In the genomic region with DNA sequence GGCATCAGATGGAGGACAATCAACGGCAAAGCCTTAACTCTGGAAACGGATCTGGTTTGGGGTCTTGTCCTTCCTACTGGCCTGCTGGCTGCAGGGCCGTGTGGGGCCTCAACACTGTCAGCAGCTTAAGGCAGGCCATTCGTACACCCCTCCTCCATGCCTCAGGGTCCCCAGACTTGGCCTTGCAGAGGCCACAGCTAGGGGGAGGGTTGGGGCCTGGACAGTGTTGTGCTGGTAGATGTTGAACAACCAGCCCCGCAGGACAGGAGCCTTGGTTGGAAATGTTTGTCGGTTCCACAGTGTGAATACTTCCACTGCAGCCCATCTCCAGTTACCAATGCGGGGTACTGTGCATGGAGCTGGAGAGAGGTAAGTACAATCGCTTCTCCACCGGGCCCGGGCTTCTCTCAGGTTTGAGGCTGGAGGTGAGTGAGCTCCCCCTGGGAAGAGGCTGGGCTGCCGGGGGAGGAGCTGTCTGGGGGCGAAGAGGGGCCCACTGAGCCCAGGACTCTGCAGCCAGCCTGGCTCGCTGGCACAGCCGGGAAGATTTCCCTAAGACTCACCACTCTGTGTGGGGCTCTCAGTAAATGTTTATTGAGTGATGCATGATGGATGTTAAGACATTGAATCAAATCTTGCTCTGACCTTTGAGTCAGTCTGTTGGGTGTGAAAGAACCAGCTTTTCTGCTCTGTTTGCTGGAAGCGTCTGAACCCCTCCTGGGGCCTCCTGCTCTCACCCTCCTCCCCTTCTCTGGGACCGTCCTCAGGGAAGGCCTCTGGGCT, we compare ENCODE assay signal across 18 cellular contexts. TPM values are rescaled to one million over a fixed set of nuclear protein-coding genes. Genes with fewer than 3 reads are reported as not detected.
DNase-seq lines count a peak whose midpoint lies in the region; ATAC-seq, FAIRE-seq and TF ChIP-seq lines count a peak whose summit lies in the region.
"Had no signal": no experiment of that assay in that cellular context is flagged by ENCODE, and none has a peak within 500 bp of the region (broad histone marks: within the 10 kb centered on the region; RNA-seq: fewer than 3 reads in every experiment).

No MANE protein-coding gene starts in this region.

- H4K20me1 ChIP-seq in astrocyte (ENCODE audit: insufficient read depth, low read length), result no peaks in the 10 kb centered on the region

- H3K27ac ChIP-seq in HUES64 (ENCODE audit: low read depth, low read length) (no peak overlapping the region), astrocyte (ENCODE audit: low read depth, low read length) (no peak overlapping the region)
- H3K27ac ChIP-seq: C4-2B, parathyroid adenoma, tibial artery had no signal

- FAIRE-seq in astrocyte (lab: Jason Lieb, UNC), result no peak

- no peak overlapping the region for H3K4me3 ChIP-seq in HUES64 (ENCODE audit: low read length)
- no peak overlapping the region for H3K4me3 ChIP-seq in astrocyte (ENCODE audit: insufficient read depth, low read depth, low read length)
- H3K4me3 ChIP-seq: tibial artery had no signal

- H3K9ac ChIP-seq in HUES64 (ENCODE audit: low read depth, low read length), result peak overlapping the region; percentile 13; the same call in 1 of the 2 replicates
- peak overlapping the region; percentile 23 for H3K9ac ChIP-seq in astrocyte (ENCODE audit: low read length)
- H3K9ac ChIP-seq: parathyroid adenoma had no signal

- peaks cover 19% of the 10 kb centered on the region for H3K4me1 ChIP-seq in HUES64 (ENCODE audit: insufficient read depth, low read length)
- peaks cover 8% of the 10 kb centered on the region for H3K4me1 ChIP-seq in astrocyte (ENCODE audit: insufficient read depth, low read length)
- H3K4me1 ChIP-seq: parathyroid adenoma, tibial artery had no signal

- no peak overlapping the region for H3K27ac Mint-ChIP-seq in astrocyte (ENCODE audit: unreplicated experiment)
- peak overlapping the region; percentile 49 for H3K27ac Mint-ChIP-seq in stimulated activated naive B cell treated with anti-CD40 and anti-IgM and Interleukin-4, amounts not matched to agents 10 μg/mL and 1 μg/mL and 100 μg/mL, for 72 hours

- peak overlapping the region; percentile 19 for H3K4me2 ChIP-seq in astrocyte (ENCODE audit: low read length)

- H3K4me3 Mint-ChIP-seq in astrocyte (ENCODE audit: unreplicated experiment), result no peak overlapping the region
- no peak overlapping the region for H3K4me3 Mint-ChIP-seq in stimulated activated naive B cell treated with anti-CD40 and anti-IgM and Interleukin-4, amounts not matched to agents 10 μg/mL and 1 μg/mL and 100 μg/mL, for 72 hours

- no peaks in the 10 kb centered on the region for H3K36me3 ChIP-seq in HUES64 (ENCODE audit: insufficient read depth, low read length)
- no peaks in the 10 kb centered on the region for H3K36me3 ChIP-seq in astrocyte (ENCODE audit: insufficient read depth, low read length)
- H3K36me3 ChIP-seq: tibial artery had no signal

- no peak for TF ChIP-seq CTCF in astrocyte (IDR thresholded peaks at IDR 0.05; ENCODE audit: insufficient read depth, low read depth, low read length)

- peaks cover 5% of the 10 kb centered on the region for H3K4me1 Mint-ChIP-seq in astrocyte (ENCODE audit: low read depth, unreplicated experiment)
- no peaks in the 10 kb centered on the region for H3K4me1 Mint-ChIP-seq in stimulated activated naive B cell treated with anti-CD40 and anti-IgM and Interleukin-4, amounts not matched to agents 10 μg/mL and 1 μg/mL and 100 μg/mL, for 72 hours

- DNase-seq in astrocyte (ENCODE audit: low read depth) (no peak), kidney glomerular epithelial cell (lab: John Stamatoyannopoulos, UW) (peak; percentile 14), SHP77 treated with DMSO at 0.1 percent for 48 hours (lab: John Stamatoyannopoulos, UW) (no peak)
- no peak for DNase-seq in stimulated activated naive B cell treated with anti-CD40 and anti-IgM and Interleukin-4, amounts not matched to agents 10 μg/mL and 1 μg/mL and 100 μg/mL, for 72 hours
- DNase-seq: activated CD4-positive, alpha-beta T cell treated with anti-CD3 and anti-CD28 coated beads for 1 hour; activated effector memory CD4-positive, alpha-beta T cell treated with anti-CD3 and anti-CD28 coated beads, Interleukin-2, amount 50 U/mL, for 16 hours; anterior cingulate cortex; DMS53; foreskin melanocyte; NCI-H1694 treated with DMSO at 0.1 percent for 48 hours; NCI-H446 treated with DMSO at 0.1 percent for 48 hours had no signal

- H3K9me3 ChIP-seq in HUES64 (ENCODE audit: insufficient read depth, low read depth, low read length) (no peaks in the 10 kb centered on the region), astrocyte (ENCODE audit: insufficient read depth, low read depth, low read length) (no peaks in the 10 kb centered on the region)
- H3K9me3 ChIP-seq: tibial artery had no signal

- 80% methylated on average over 16 of the region's 16 CpGs for WGBS in HUES64

- H3K27me3 Mint-ChIP-seq in astrocyte (ENCODE audit: low read depth, unreplicated experiment), result no peaks in the 10 kb centered on the region
- peaks cover 0 to 5% of the 10 kb centered on the region in 2 donors for H3K27me3 Mint-ChIP-seq in stimulated activated naive B cell treated with anti-CD40 and anti-IgM and Interleukin-4, amounts not matched to agents 10 μg/mL and 1 μg/mL and 100 μg/mL, for 72 hours

- no peak overlapping the region for H2AFZ ChIP-seq in astrocyte (ENCODE audit: low read depth, low read length)
- H2AFZ ChIP-seq: parathyroid adenoma had no signal

- no peak for ATAC-seq in stimulated activated naive B cell treated with anti-CD40 and anti-IgM and Interleukin-4, amounts not matched to agents 10 μg/mL and 1 μg/mL and 100 μg/mL, for 72 hours (replicated peaks)
- no peak for ATAC-seq in GM19452 (IDR thresholded peaks at IDR 0.05; ENCODE audit: unreplicated experiment)
- no peak for ATAC-seq in GM18861 (IDR thresholded peaks at IDR 0.05; ENCODE audit: unreplicated experiment)

- H3K79me2 ChIP-seq in astrocyte (ENCODE audit: insufficient read depth, low read length), result no peaks in the 10 kb centered on the region
- H3K79me2 ChIP-seq: parathyroid adenoma had no signal

- H3K36me3 Mint-ChIP-seq in astrocyte (ENCODE audit: low read depth, unreplicated experiment), result no peaks in the 10 kb centered on the region
- H3K36me3 Mint-ChIP-seq in stimulated activated naive B cell treated with anti-CD40 and anti-IgM and Interleukin-4, amounts not matched to agents 10 μg/mL and 1 μg/mL and 100 μg/mL, for 72 hours, result no peaks in the 10 kb centered on the region

- H3K27me3 ChIP-seq in HUES64 (ENCODE audit: insufficient read depth, low read length) (no peaks in the 10 kb centered on the region), astrocyte (ENCODE audit: insufficient read depth, low read length) (no peaks in the 10 kb centered on the region)

- H3K9me3 Mint-ChIP-seq in astrocyte (ENCODE audit: unreplicated experiment), result no peaks in the 10 kb centered on the region
- H3K9me3 Mint-ChIP-seq in stimulated activated naive B cell treated with anti-CD40 and anti-IgM and Interleukin-4, amounts not matched to agents 10 μg/mL and 1 μg/mL and 100 μg/mL, for 72 hours, result no peaks in the 10 kb centered on the region

RNA-seq across cellular contexts. Expression of a gene that starts 19.7 kb away (rescaled TPM):
- polyA plus RNA-seq in HUES64 (2013, experiment 1 of 2), result 0.35 TPM
- polyA plus RNA-seq in HUES64 (2013, experiment 2 of 2), result 0.70 TPM
- 0.16 and 0.17 TPM in 2 replicates for total RNA-seq in astrocyte
- total RNA-seq: liver had no signal
- polyA plus RNA-seq: liver had no signal

RNA-seq across cellular contexts. Expression of a gene that starts 32.1 kb away (rescaled TPM):
- polyA plus RNA-seq in HUES64 (2013, experiment 1 of 2), result 9.1 TPM
- 9.4 TPM for polyA plus RNA-seq in HUES64 (2013, experiment 2 of 2)
- 6.3 and 6.8 TPM in 2 replicates for total RNA-seq in astrocyte
